Comparison of ENCODE assay signal across 24 cellular contexts in the genomic region with DNA sequence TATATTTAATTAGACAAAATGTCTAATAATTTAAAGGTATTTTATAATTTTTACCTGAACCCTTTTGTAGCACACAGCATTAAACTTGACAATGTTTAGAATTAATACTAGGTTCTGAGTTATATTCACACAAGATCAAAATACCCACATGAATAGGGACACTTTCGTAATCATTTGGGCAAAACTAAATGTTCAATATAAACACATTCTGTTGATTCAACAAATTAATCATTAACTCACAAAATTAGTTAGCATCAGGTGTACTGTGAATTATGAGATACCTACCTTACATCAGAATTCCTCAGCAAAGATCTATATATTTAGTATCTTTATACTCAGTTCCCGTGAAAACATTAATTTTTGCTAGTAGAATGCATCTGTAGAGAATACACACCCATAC.
"Had no signal": no experiment of that assay in that cellular context is flagged by ENCODE, and none has a peak within 500 bp of the region (broad histone marks: within the 10 kb centered on the region; RNA-seq: fewer than 3 reads in every experiment).

No MANE protein-coding gene starts in this region.

- H3K27ac ChIP-seq: heart left ventricle, hepatocyte, left ventricle myocardium inferior, lower lobe of right lung, neutrophil, pancreas, testis, tibial artery had no signal

- H3K4me2 ChIP-seq: smooth muscle cell had no signal

- H2AFZ ChIP-seq: hepatocyte had no signal

- H3K36me3 ChIP-seq: heart left ventricle, left ventricle myocardium inferior, lower lobe of right lung, neutrophil, pancreas, tibial artery had no signal

- H3K27me3 ChIP-seq: hepatocyte, neutrophil, testis had no signal

- H3K4me1 Mint-ChIP-seq: memory B cell; natural killer cell; neural crest cell; stimulated activated effector memory CD8-positive, alpha-beta T cell treated with anti-CD3 and anti-CD28 coated beads, Interleukin-12 subunit alpha, Interleukin-12 subunit beta, amount 100 ng/mL, for 72 hours had no signal

- H3K4me3 Mint-ChIP-seq: effector memory CD8-positive, alpha-beta T cell; memory B cell; natural killer cell; neural crest cell; stimulated activated effector memory CD8-positive, alpha-beta T cell treated with anti-CD3 and anti-CD28 coated beads, Interleukin-12 subunit alpha, Interleukin-12 subunit beta, amount 100 ng/mL, for 72 hours; type B pancreatic cell had no signal

- H3K27ac Mint-ChIP-seq: effector memory CD8-positive, alpha-beta T cell; memory B cell; natural killer cell; stimulated activated effector memory CD8-positive, alpha-beta T cell treated with anti-CD3 and anti-CD28 coated beads, Interleukin-12 subunit alpha, Interleukin-12 subunit beta, amount 100 ng/mL, for 72 hours; type B pancreatic cell had no signal

- H3K9me3 ChIP-seq: heart left ventricle, left ventricle myocardium inferior, lower lobe of right lung, neutrophil, pancreas, testis, tibial artery had no signal

- ATAC-seq: effector memory CD8-positive, alpha-beta T cell; heart left ventricle; left cardiac atrium; lower lobe of right lung; natural killer cell; pancreas; sciatic nerve; stimulated activated effector memory CD8-positive, alpha-beta T cell treated with anti-CD3 and anti-CD28 coated beads, Interleukin-12 subunit alpha, Interleukin-12 subunit beta, amount 100 ng/mL, for 72 hours had no signal

- H3K27me3 Mint-ChIP-seq: effector memory CD8-positive, alpha-beta T cell; memory B cell; type B pancreatic cell had no signal

- H3K4me1 ChIP-seq: heart left ventricle, left ventricle myocardium inferior, lower lobe of right lung, pancreas, testis had no signal

- H3K9me3 Mint-ChIP-seq: memory B cell; natural killer cell; neural crest cell; stimulated activated effector memory CD8-positive, alpha-beta T cell treated with anti-CD3 and anti-CD28 coated beads, Interleukin-12 subunit alpha, Interleukin-12 subunit beta, amount 100 ng/mL, for 72 hours; type B pancreatic cell had no signal

- H3K79me2 ChIP-seq: hepatocyte had no signal

- DNase-seq: cerebellar nuclear complex; cortex of kidney; effector memory CD8-positive, alpha-beta T cell; heart left ventricle; left cardiac atrium; left ventricle myocardium inferior; lower lobe of right lung; natural killer cell; pancreas; stimulated activated CD4-positive, alpha-beta T cell treated with anti-CD3 and anti-CD28 coated beads, Interleukin-12 subunit alpha, Interleukin-12 subunit beta, amount 100 ng/mL, for 4 hours; stimulated activated CD4-positive, alpha-beta T cell treated with anti-CD3 and anti-CD28 coated beads, Interleukin-1b, Interleukin-23, amount 100 ng/mL, for 48 hours; stimulated activated CD4-positive, alpha-beta T cell treated with anti-CD3 and anti-CD28 coated beads, Interleukin-4, amount 100 ng/mL, for 1 hour; stimulated activated naive CD4-positive, alpha-beta T cell treated with Interleukin-2 at 50 U/mL for 16 hours; substantia nigra; testis; tibial artery had no signal

- H3K4me3 ChIP-seq: heart left ventricle, hepatocyte, left ventricle myocardium inferior, lower lobe of right lung, pancreas, smooth muscle cell, testis, tibial artery had no signal
